Comparison of ENCODE assay signal across 1 cellular context in the genomic region with DNA sequence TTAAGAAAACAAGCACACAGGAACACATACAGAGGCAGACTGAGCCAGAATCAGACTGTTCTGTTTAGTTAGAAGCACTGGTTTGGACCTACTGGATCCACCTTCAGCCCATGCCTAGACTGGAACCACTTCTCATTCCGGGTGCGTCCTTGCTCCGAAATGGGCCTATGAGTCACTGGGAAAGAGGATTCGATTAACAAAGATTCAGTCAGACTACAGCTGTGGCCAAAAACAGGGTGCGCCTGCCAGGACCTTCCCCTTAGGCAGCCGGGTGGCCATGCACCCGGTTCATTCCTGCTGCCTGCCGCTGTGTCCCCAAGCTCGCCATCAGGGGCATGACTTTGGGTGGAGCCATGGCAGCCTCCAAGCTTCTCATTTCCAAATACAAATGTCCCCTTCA.
TF ChIP-seq lines count a peak whose summit lies in the region.

No MANE protein-coding gene starts in this region.

TF ChIP-seq in H1, 55 proteins besides CTCF, POLR2A, EP300 and RAD21:
- TF ChIP-seq CEBPB (IDR thresholded peaks at IDR 0.05; ENCODE audit: low read depth, low read length) (no peak), CTBP2 (IDR thresholded peaks at IDR 0.05; ENCODE audit: borderline replicate concordance, insufficient read depth, insufficient read length, low read length) (no peak), CREB1 (IDR thresholded peaks at IDR 0.05) (no peak), TCF12 (IDR thresholded peaks at IDR 0.05; ENCODE audit: low read depth, low read length) (no peak), ZNF274 (IDR thresholded peaks at IDR 0.05; ENCODE audit: borderline replicate concordance, extremely low read depth, low read length) (no peak), SRF (IDR thresholded peaks at IDR 0.05; ENCODE audit: low read depth, low read length) (no peak), NANOG (IDR thresholded peaks at IDR 0.05; ENCODE audit: insufficient read depth, low read depth, low read length, poor library complexity, severe bottlenecking) (no peak), NRF1 (IDR thresholded peaks at IDR 0.05; ENCODE audit: low read depth, low read length) (no peak), SP1 (IDR thresholded peaks at IDR 0.05; ENCODE audit: low read depth, low read length) (no peak), BACH1 (IDR thresholded peaks at IDR 0.05; ENCODE audit: low read length) (no peak), KDM4A (IDR thresholded peaks at IDR 0.05; ENCODE audit: low read depth, low read length, severe bottlenecking) (no peak), MAFK (IDR thresholded peaks at IDR 0.05; ENCODE audit: low read depth, low read length) (no peak), FOSL1 (IDR thresholded peaks at IDR 0.05; ENCODE audit: insufficient read depth, low read depth, low read length) (no peak), TEAD4 (IDR thresholded peaks at IDR 0.05; ENCODE audit: low read depth, low read length) (no peak), POU5F1 (IDR thresholded peaks at IDR 0.05; ENCODE audit: low read depth, low read length) (no peak), SIX5 (IDR thresholded peaks at IDR 0.05; ENCODE audit: low read depth, low read length) (no peak)
- TF ChIP-seq, protein P1, sequence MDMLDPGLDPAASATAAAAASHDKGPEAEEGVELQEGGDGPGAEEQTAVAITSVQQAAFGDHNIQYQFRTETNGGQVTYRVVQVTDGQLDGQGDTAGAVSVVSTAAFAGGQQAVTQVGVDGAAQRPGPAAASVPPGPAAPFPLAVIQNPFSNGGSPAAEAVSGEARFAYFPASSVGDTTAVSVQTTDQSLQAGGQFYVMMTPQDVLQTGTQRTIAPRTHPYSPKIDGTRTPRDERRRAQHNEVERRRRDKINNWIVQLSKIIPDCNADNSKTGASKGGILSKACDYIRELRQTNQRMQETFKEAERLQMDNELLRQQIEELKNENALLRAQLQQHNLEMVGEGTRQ (IDR thresholded peaks at IDR 0.05; ENCODE audit: low read length): no peak
